Comparison of ENCODE assay signal across 28 cellular contexts in the genomic region with DNA sequence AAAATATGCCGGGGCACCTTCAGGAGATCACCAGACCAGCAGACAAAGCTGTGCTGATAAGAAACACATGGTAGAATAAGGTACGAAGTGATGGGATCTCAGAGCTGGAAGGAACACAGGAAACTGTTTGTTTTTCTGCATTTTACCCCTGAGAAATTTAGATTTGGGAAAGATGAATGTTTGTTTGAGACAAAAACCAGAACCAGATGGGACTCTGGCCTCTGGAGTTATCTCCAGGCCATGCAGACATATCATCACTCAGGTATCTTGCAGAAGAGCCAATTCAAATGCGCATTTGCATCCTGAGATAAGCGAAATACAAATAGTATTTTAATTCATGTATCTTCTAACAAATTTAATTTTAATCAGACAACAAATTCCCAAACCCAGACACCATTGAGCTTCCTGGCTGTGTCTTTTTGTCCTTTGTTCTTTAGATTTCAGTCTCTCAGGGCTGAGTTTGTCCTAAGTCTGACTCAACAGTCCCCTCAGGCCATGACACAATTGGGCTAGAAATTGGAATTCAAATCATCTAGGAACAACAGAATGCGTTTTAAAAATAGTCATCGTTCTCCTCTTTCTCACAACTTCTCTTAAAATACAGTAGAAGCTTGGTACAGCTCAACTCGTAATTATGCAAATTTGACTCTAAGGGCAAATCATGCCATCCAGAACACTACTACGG.
"Had no signal": no experiment of that assay in that cellular context is flagged by ENCODE, and none has a peak within 500 bp of the region (broad histone marks: within the 10 kb centered on the region; RNA-seq: fewer than 3 reads in every experiment).

No MANE protein-coding gene starts in this region.

- H3K36me3 Mint-ChIP-seq: activated CD4-positive, alpha-beta memory T cell treated with anti-CD3 and anti-CD28 coated beads for 36 hours; activated naive CD8-positive, alpha-beta T cell; brain; IgD-negative memory B cell had no signal

- H3K27me3 Mint-ChIP-seq: activated CD4-positive, alpha-beta memory T cell treated with anti-CD3 and anti-CD28 coated beads for 36 hours; activated CD4-positive, alpha-beta T cell treated with anti-CD3 and anti-CD28 coated beads, Interleukin-2, amount 10 ng/mL, durations not matched to agents 7 days and 5 days; activated naive CD8-positive, alpha-beta T cell; brain; central memory CD8-positive, alpha-beta T cell; IgD-negative memory B cell had no signal

- H3K4me1 ChIP-seq: SJCRH30 had no signal

- H3K9me3 ChIP-seq: MG63 had no signal

- H3K27ac Mint-ChIP-seq: activated CD4-positive, alpha-beta memory T cell treated with anti-CD3 and anti-CD28 coated beads for 36 hours; activated CD4-positive, alpha-beta T cell treated with anti-CD3 and anti-CD28 coated beads, Interleukin-2, amount 10 ng/mL, durations not matched to agents 7 days and 5 days; activated naive CD8-positive, alpha-beta T cell; brain; IgD-negative memory B cell had no signal

- H3K36me3 ChIP-seq: MG63, SJCRH30 had no signal

- H3K4me3 Mint-ChIP-seq: activated CD4-positive, alpha-beta memory T cell treated with anti-CD3 and anti-CD28 coated beads for 36 hours; activated CD4-positive, alpha-beta T cell treated with anti-CD3 and anti-CD28 coated beads, Interleukin-2, amount 10 ng/mL, durations not matched to agents 7 days and 5 days; activated naive CD8-positive, alpha-beta T cell; activated T-cell treated with anti-CD3 and anti-CD28 coated beads, Interleukin-2, amount 50 U/mL, for 4 hours; brain; central memory CD8-positive, alpha-beta T cell; IgD-negative memory B cell had no signal

- DNase-seq: activated CD4-positive, alpha-beta memory T cell treated with anti-CD3 and anti-CD28 coated beads for 36 hours; activated CD4-positive, alpha-beta T cell treated with anti-CD3 and anti-CD28 coated beads, Interleukin-2, amount 10 ng/mL, durations not matched to agents 7 days and 5 days; activated CD4-positive, CD25-positive, alpha-beta regulatory T cell; activated CD8-positive, alpha-beta memory T cell treated with anti-CD3 and anti-CD28 coated beads for 24 hours; activated effector memory CD4-positive, alpha-beta T cell treated with anti-CD3 and anti-CD28 coated beads, Interleukin-2, amount 50 U/mL, for 16 hours; activated naive CD4-positive, alpha-beta T cell treated with Interleukin-2 at 50 U/mL for 16 hours; activated T-cell treated with anti-CD3 and anti-CD28 coated beads, Interleukin-2, amount 50 U/mL, for 4 hours; amygdala; KG1; MG63; MV-4-11; NCI-H1105; NCI-H1436; NCI-H1694 treated with DMSO at 0.1 percent for 48 hours; NCI-H2029 treated with DMSO at 0.1 percent for 48 hours; NCI-H345; NCI-H510A; SJCRH30; T-helper 2 cell; T1000 had no signal

- H3K27me3 ChIP-seq: MG63, SJCRH30 had no signal

- H3K4me3 ChIP-seq: MG63, SJCRH30 had no signal

- H3K4me1 Mint-ChIP-seq: activated CD4-positive, alpha-beta T cell treated with anti-CD3 and anti-CD28 coated beads, Interleukin-2, amount 10 ng/mL, durations not matched to agents 7 days and 5 days; brain; central memory CD8-positive, alpha-beta T cell; IgD-negative memory B cell had no signal

- FAIRE-seq: astrocyte, RCC 7860, TTC549 had no signal

- H3K27ac ChIP-seq: SJCRH30, VCaP had no signal

- ATAC-seq: activated T-cell treated with anti-CD3 and anti-CD28 coated beads, Interleukin-2, amount 50 U/mL, for 4 hours had no signal
